8 cellular contexts compared by ENCODE assay signal in the genomic region with DNA sequence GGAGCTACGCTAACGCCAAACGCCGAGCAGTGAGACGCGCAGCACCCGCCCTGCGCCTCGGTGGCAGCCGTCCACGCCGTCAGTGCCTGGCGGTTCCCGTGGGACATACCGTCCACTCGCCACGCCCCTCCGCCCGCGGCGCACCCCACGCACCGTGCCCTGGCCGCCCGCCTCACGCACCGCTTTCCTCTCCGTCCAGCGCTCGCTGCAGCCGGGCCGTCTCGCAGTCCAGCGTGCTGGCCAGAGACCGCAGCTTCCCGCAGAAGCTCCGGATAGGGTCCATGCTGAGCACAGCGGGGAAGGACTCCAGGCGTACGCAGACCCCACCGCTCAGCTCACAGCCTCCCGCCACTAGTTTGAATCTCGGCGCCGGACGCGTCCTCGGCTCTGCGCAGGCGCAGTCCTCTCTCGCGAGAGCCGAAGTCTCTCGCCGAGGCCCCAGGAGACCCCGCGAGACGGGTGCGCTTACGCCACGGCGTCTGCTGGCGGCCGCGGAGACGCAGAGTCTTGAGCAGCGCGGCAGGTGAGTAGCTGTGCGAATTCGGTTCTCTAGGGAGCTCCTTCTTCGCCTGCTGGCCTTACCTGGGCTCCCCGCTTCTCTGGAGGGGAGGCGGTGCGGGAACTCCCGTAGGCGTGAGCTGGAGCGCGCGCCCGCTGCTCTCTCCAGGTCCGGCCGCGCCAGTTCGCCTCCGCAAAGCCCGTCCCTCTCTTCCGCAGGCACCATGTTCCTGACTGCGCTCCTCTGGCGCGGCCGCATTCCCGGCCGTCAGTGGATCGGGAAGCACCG. TPM values are rescaled to one million over a fixed set of nuclear protein-coding genes. Genes with fewer than 3 reads are reported as not detected.
A peak's percentile ranks its signal among the peaks of the same experiment; 100 is the strongest.
DNase-seq lines count a peak whose midpoint lies in the region; ATAC-seq, FAIRE-seq and TF ChIP-seq lines count a peak whose summit lies in the region.

A gene (plus strand): TSS at position 464 of the 787 bp plus-strand sequence. CDS start 259 bp downstream, at position 723.
A gene (minus strand): TSS at position 358 of the 787 bp plus-strand sequence. CDS start 75 bp downstream, at position 283.

- no peak for FAIRE-seq in HepG2 (lab: Jason Lieb, UNC)

- H3K4me3 Mint-ChIP-seq in dendritic cell treated with granulocyte-macrophage colony-stimulating factor and Interleukin-4, amounts not matched to agents 40 ng/mL and 50 ng/mL, for 4 days = peak within 1 kb of the TSS; percentile 98

- no TSS peak for BruUV-seq in HepG2 (replicated peaks; lab: Mats Ljungman, UMichigan)

- in situ Hi-C loops in HepG2 (cut with HindIII; ENCODE audit: extremely low pct_ligation_motif_present, low pct_unique_long_range_greater_than_20kb) = loop anchor here (10.0 kb wide), 1 partner anchor 232 kb away; no protein-coding TSS in a partner anchor

- no peaks in the 10 kb centered on the region for H3K9me3 Mint-ChIP-seq in dendritic cell treated with granulocyte-macrophage colony-stimulating factor and Interleukin-4, amounts not matched to agents 40 ng/mL and 50 ng/mL, for 4 days

- TF ChIP-seq EP300 in HepG2 (IDR thresholded peaks at IDR 0.05; ENCODE audit: low read depth in 2 of 2, low read length in 2 of 2) (no peak), HepG2 (CRISPR knock-in tag; IDR thresholded peaks at IDR 0.05; ENCODE audit: borderline replicate concordance) (0 out of 2 replicates have a peak, but pooled peaks have one; percentile 5)

- H3K9ac ChIP-seq in HepG2 (ENCODE audit: insufficient read depth, low read depth, low read length) = peak within 1 kb of the TSS; percentile 94

- peaks cover 56% of the 10 kb centered on the region for H3K79me2 ChIP-seq in HepG2 (ENCODE audit: insufficient read depth, low read length)

- H3K27me3 Mint-ChIP-seq in dendritic cell treated with granulocyte-macrophage colony-stimulating factor and Interleukin-4, amounts not matched to agents 40 ng/mL and 50 ng/mL, for 4 days = no peaks in the 10 kb centered on the region

- no peaks in the 10 kb centered on the region for H3K9me3 ChIP-seq in HepG2 (ENCODE audit: low read length)

- H3K4me1 ChIP-seq in HepG2 (ENCODE audit: insufficient read depth, low read length) = peaks cover 57% of the 10 kb centered on the region

- peak within 1 kb of the TSS; percentile 77 to 99 (median 95) for H3K4me3 ChIP-seq in HepG2 (replicated peaks in 1 of 3; ENCODE audit: insufficient read depth in 1 of 3, low read depth in 2 of 3, low read length in 3 of 3)

- intact Hi-C loops in dendritic cell treated with granulocyte-macrophage colony-stimulating factor and Interleukin-4, amounts not matched to agents 40 ng/mL and 50 ng/mL, for 4 days (cut with micrococcal nuclease) = loop anchor here (1.0 to 5.0 kb wide), 3 partner anchors 122 to 301 kb away; no protein-coding TSS in a partner anchor
- intact Hi-C loops in HepG2 (cut with micrococcal nuclease; ENCODE audit: unreplicated experiment) = loop anchor here (2.0 kb wide), 1 partner anchor 66 kb away; no protein-coding TSS in a partner anchor

- H3K27ac ChIP-seq in C4-2B (peak within 1 kb of the TSS; percentile 97), HepG2 (ENCODE audit: extremely low read length, insufficient read depth, low read length) (peak within 1 kb of the TSS; percentile 92)

- H3K27ac Mint-ChIP-seq in dendritic cell treated with granulocyte-macrophage colony-stimulating factor and Interleukin-4, amounts not matched to agents 40 ng/mL and 50 ng/mL, for 4 days = peak within 1 kb of the TSS; percentile 96

- ATAC-seq in GM19328 (IDR thresholded peaks at IDR 0.05; ENCODE audit: unreplicated experiment) (peak; percentile 89), HG03520 (IDR thresholded peaks at IDR 0.05; ENCODE audit: unreplicated experiment) (peak; percentile 89), HepG2 (peak; percentile 94)

- H3K36me3 ChIP-seq in HepG2 (replicated peaks in 1 of 2; ENCODE audit: control insufficient read depth in 1 of 2, insufficient read depth in 2 of 2, low read length in 2 of 2) = no peaks in the 10 kb centered on the region

- no peaks in the 10 kb centered on the region; a peak in 3 of 5 replicates for H3K27me3 ChIP-seq in HepG2 (ENCODE audit: control insufficient read depth in 1 of 2, insufficient read depth in 2 of 2, low read length in 2 of 2)

- peak; percentile 47 for TF ChIP-seq RAD21 in HepG2 (CRISPR knock-in tag; IDR thresholded peaks at IDR 0.05)

- H3K4me2 ChIP-seq in HepG2 (ENCODE audit: low read depth, low read length) = peak within 1 kb of the TSS; percentile 83

- H2AFZ ChIP-seq in HepG2 (ENCODE audit: low read length) = peak within 1 kb of the TSS; percentile 95

- H4K20me1 ChIP-seq in HepG2 (ENCODE audit: insufficient read depth, low read length) = peaks cover 5% of the 10 kb centered on the region; the same call in 1 of the 2 replicates

- POLR2A ChIA-PET in HepG2 (lab: Yijun Ruan, JAX) = interaction anchor here (0.8 to 2.1 kb wide), 19 partner anchors 9 to 289 kb away, joined by 3 to 15 read pairs (median 3); a partner anchor contains a TSS

- DNase-seq in NCI-H69 (lab: John Stamatoyannopoulos, UW) (peak; percentile 93), HepG2 (ENCODE audit: low spot score) (peak; percentile 89)
- DNase-seq in activated CD4-positive, alpha-beta T cell treated with anti-CD3 and anti-CD28 coated beads, Interleukin-2, amount 50 U/mL, for 24 hours (ENCODE audit: low read depth in 1 of 2, low spot score in 1 of 2) = peak; percentile 91
- DNase-seq in stimulated activated CD4-positive, alpha-beta T cell treated with anti-CD3 and anti-CD28 coated beads, Interleukin-4, amount 100 ng/mL, for 1 hour = peak; percentile 93

- CTCF ChIA-PET in HepG2 (lab: Yijun Ruan, JAX; ENCODE audit: low intra/inter-chr PET ratio, low total read pairs) = no interaction called here

- H3K4me1 Mint-ChIP-seq in dendritic cell treated with granulocyte-macrophage colony-stimulating factor and Interleukin-4, amounts not matched to agents 40 ng/mL and 50 ng/mL, for 4 days (ENCODE audit: low read depth) = peaks cover 11% of the 10 kb centered on the region

- under 1% methylated on average over 28 of the region's 95 CpGs for WGBS in HepG2 (ENCODE audit: low lambda C conversion rate)

- H3K36me3 Mint-ChIP-seq in dendritic cell treated with granulocyte-macrophage colony-stimulating factor and Interleukin-4, amounts not matched to agents 40 ng/mL and 50 ng/mL, for 4 days (ENCODE audit: low read depth) = peaks cover 12% of the 10 kb centered on the region

- peak; percentile 98 to 99 for TF ChIP-seq POLR2A in HepG2 (IDR thresholded peaks at IDR 0.05; ENCODE audit: insufficient read depth in 1 of 2, low read depth in 2 of 2, low read length in 2 of 2)

- TF ChIP-seq CTCF in C4-2B (conservative IDR thresholded peaks at IDR 0.05) (no peak; the same call in 1 of the 2 replicates), HepG2 (CRISPR knock-in tag; IDR thresholded peaks at IDR 0.05) (peak; percentile 5; the same call in 1 of the 2 replicates)

TF ChIP-seq in HepG2, 621 proteins besides CTCF, POLR2A, EP300 and RAD21 (continues in another document):
- no peak for TF ChIP-seq ATM (IDR thresholded peaks at IDR 0.05; ENCODE audit: borderline replicate concordance)

RNA-seq across cellular contexts. Expression of the first gene that starts in this region (rescaled TPM):
- 35.2 and 36.7 TPM in 2 replicates for total RNA-seq in HepG2 (2016; rRNA removed; fragmentation: Illumina TruSeq; extraction: Trizol)
- total RNA-seq in HepG2 (2016; cell fraction: cytosol; rRNA removed; fragmentation: Illumina TruSeq; extraction: Trizol; ENCODE audit: low read depth) = 24.1 and 31.0 TPM in 2 replicates
- 34.7 and 38.6 TPM in 2 replicates for total RNA-seq in HepG2 (2016; cell fraction: insoluble cytoplasmic fraction; rRNA removed; fragmentation: Illumina TruSeq; extraction: Trizol)
- 29.6 and 35.7 TPM in 2 replicates for total RNA-seq in HepG2 (2016; cell fraction: membrane; rRNA removed; fragmentation: Illumina TruSeq; extraction: Trizol)
- total RNA-seq in HepG2 (2016; cell fraction: nucleus; rRNA removed; fragmentation: Illumina TruSeq; extraction: Trizol) = 15.9 and 17.6 TPM in 2 replicates
- 19.5 and 20.7 TPM in 2 replicates for polyA plus RNA-seq in HepG2 (2011; rRNA removed)
- 14.4 and 14.5 TPM in 2 replicates for polyA plus RNA-seq in HepG2 (2011; cell fraction: cytosol; rRNA removed)
- polyA plus RNA-seq in HepG2 (2011; cell fraction: nucleus; rRNA removed) = 8.1 and 8.4 TPM in 2 replicates
- polyA plus RNA-seq in HepG2 (2012) = 15.7 and 17.3 TPM in 2 replicates
- 22.3 and 31.7 TPM in 2 replicates for polyA plus RNA-seq in HepG2 (2016; cell fraction: cytosol; fragmentation: Illumina TruSeq; extraction: Trizol; ENCODE audit: low read depth)
- polyA plus RNA-seq in HepG2 (2016; cell fraction: insoluble cytoplasmic fraction; fragmentation: Illumina TruSeq; extraction: Trizol; ENCODE audit: low read depth) = 37.6 and 39.8 TPM in 2 replicates
- polyA plus RNA-seq in HepG2 (2016; cell fraction: membrane; fragmentation: Illumina TruSeq; extraction: Trizol; ENCODE audit: low read depth) = 25.6 and 30.0 TPM in 2 replicates
- polyA plus RNA-seq in HepG2 (2016; cell fraction: nucleus; fragmentation: Illumina TruSeq; extraction: Trizol; ENCODE audit: insufficient read depth, low read depth) = 23.6 and 24.3 TPM in 2 replicates
- 5.5 and 12.7 TPM in 2 replicates for polyA minus RNA-seq in HepG2 (2011; rRNA and poly(A)+ RNA removed; ENCODE audit: low replicate concordance)
- polyA minus RNA-seq in HepG2 (2011; cell fraction: cytosol; rRNA and poly(A)+ RNA removed) = 5.7 and 9.1 TPM in 2 replicates
- 4.7 and 5.8 TPM in 2 replicates for polyA minus RNA-seq in HepG2 (2011; cell fraction: nucleus; rRNA and poly(A)+ RNA removed)

RNA-seq across cellular contexts. Expression of the second gene that starts in this region (rescaled TPM):
- 10.8 and 15.2 TPM in 2 replicates for total RNA-seq in HepG2 (2016; rRNA removed; fragmentation: Illumina TruSeq; extraction: Trizol)
- 32.3 and 33.6 TPM in 2 replicates for total RNA-seq in HepG2 (2016; cell fraction: cytosol; rRNA removed; fragmentation: Illumina TruSeq; extraction: Trizol; ENCODE audit: low read depth)
- total RNA-seq in HepG2 (2016; cell fraction: insoluble cytoplasmic fraction; rRNA removed; fragmentation: Illumina TruSeq; extraction: Trizol) = 10.7 and 15.4 TPM in 2 replicates
- total RNA-seq in HepG2 (2016; cell fraction: membrane; rRNA removed; fragmentation: Illumina TruSeq; extraction: Trizol) = 15.1 and 15.7 TPM in 2 replicates
- total RNA-seq in HepG2 (2016; cell fraction: nucleus; rRNA removed; fragmentation: Illumina TruSeq; extraction: Trizol) = 7.0 and 8.7 TPM in 2 replicates
- polyA plus RNA-seq in HepG2 (2011; rRNA removed) = 3.5 and 7.2 TPM in 2 replicates
- polyA plus RNA-seq in HepG2 (2011; cell fraction: cytosol; rRNA removed) = 3.3 and 3.7 TPM in 2 replicates
- polyA plus RNA-seq in HepG2 (2011; cell fraction: nucleus; rRNA removed) = 2.4 and 2.6 TPM in 2 replicates
- polyA plus RNA-seq in HepG2 (2012) = 2.8 and 6.8 TPM in 2 replicates
- 5.2 and 8.0 TPM in 2 replicates for polyA plus RNA-seq in HepG2 (2016; cell fraction: cytosol; fragmentation: Illumina TruSeq; extraction: Trizol; ENCODE audit: low read depth)
- polyA plus RNA-seq in HepG2 (2016; cell fraction: insoluble cytoplasmic fraction; fragmentation: Illumina TruSeq; extraction: Trizol; ENCODE audit: low read depth) = 28.3 and 32.2 TPM in 2 replicates
- polyA plus RNA-seq in HepG2 (2016; cell fraction: membrane; fragmentation: Illumina TruSeq; extraction: Trizol; ENCODE audit: low read depth) = 11.8 and 12.9 TPM in 2 replicates
- polyA plus RNA-seq in HepG2 (2016; cell fraction: nucleus; fragmentation: Illumina TruSeq; extraction: Trizol; ENCODE audit: insufficient read depth, low read depth) = 20.6 and 22.8 TPM in 2 replicates
- 3.8 and 12.1 TPM in 2 replicates for polyA minus RNA-seq in HepG2 (2011; rRNA and poly(A)+ RNA removed; ENCODE audit: low replicate concordance)
- polyA minus RNA-seq in HepG2 (2011; cell fraction: cytosol; rRNA and poly(A)+ RNA removed) = 5.1 and 6.2 TPM in 2 replicates
- 6.5 and 6.8 TPM in 2 replicates for polyA minus RNA-seq in HepG2 (2011; cell fraction: nucleus; rRNA and poly(A)+ RNA removed)

Comparison
In these comparisons a context has a peak if more than half of its experiments do, and no peak if none do; other contexts are left out.
1. Peak in every context shown above with its lines: DNase-seq, ATAC-seq, H3K4me3 ChIP-seq and H3K27ac ChIP-seq.